In genomic region chr2:148553332-148553887, GRCh38 we compare ENCODE assay signal across 9 cellular contexts.
DNase-seq lines count a peak whose midpoint lies in the region; ATAC-seq, FAIRE-seq and TF ChIP-seq lines count a peak whose summit lies in the region.
"Had no signal": no experiment of that assay in that cellular context is flagged by ENCODE, and none has a peak within 500 bp of the region (broad histone marks: within the 10 kb centered on the region; RNA-seq: fewer than 3 reads in every experiment).

No MANE protein-coding gene starts in this region.

- DNase-seq in AG10803 (ENCODE audit: low read depth) (no peak), GM12878 (ENCODE audit: low read depth, low spot score) (no peak), GM03348 (ENCODE audit: low spot score) (no peak), NCI-H146 (lab: John Stamatoyannopoulos, UW) (no peak), iPS-NIHi7 (ENCODE audit: extremely low spot score) (no peak)
- DNase-seq in naive thymus-derived CD4-positive, alpha-beta T cell: peak in 3 of 9 donors; percentile 20 to 47 (median 29)
- DNase-seq in activated effector memory CD4-positive, alpha-beta T cell treated with anti-CD3 and anti-CD28 coated beads, Interleukin-2, amount 50 U/mL, for 16 hours: no peak
- DNase-seq: NCI-H1048 had no signal

- peak; percentile 14 for ATAC-seq in GM18868 (IDR thresholded peaks at IDR 0.05; ENCODE audit: unreplicated experiment)
- no peak for ATAC-seq in GM12878
- ATAC-seq in naive thymus-derived CD4-positive, alpha-beta T cell: peak; percentile 48

- in situ Hi-C loops in GM12878 (cut with MboI): no loop called here

- TF ChIP-seq CTCF in AG10803 (conservative IDR thresholded peaks at IDR 0.05; ENCODE audit: low read length): no peak
- no peak for TF ChIP-seq CTCF in GM12878 (IDR thresholded peaks at IDR 0.05 in 2 of 3, conservative IDR thresholded peaks at IDR 0.05 in 1 of 3; ENCODE audit: control insufficient read depth in 2 of 3, extremely low read depth in 1 of 3, insufficient read depth in 1 of 3, low read depth in 3 of 3, low read length in 3 of 3)

- no peak overlapping the region; the same call in 1 of the 2 replicates for H3K9ac ChIP-seq in GM12878 (ENCODE audit: control insufficient read depth, insufficient read depth, low read length)

- peak overlapping the region; percentile 89 for H3K4me2 ChIP-seq in GM12878 (ENCODE audit: control insufficient read depth, insufficient read depth)

- no peak for TF ChIP-seq POLR2A in GM12878 (IDR thresholded peaks at IDR 0.05; ENCODE audit: low read depth, low read length)

- H3K9me3 ChIP-seq in GM12878 (replicated peaks; ENCODE audit: control insufficient read depth, insufficient read depth, low read length): no peaks in the 10 kb centered on the region; the same call in 2 of the 3 replicates
- H3K9me3 ChIP-seq in naive thymus-derived CD4-positive, alpha-beta T cell (ENCODE audit: control insufficient read depth in 2 of 3, low read length in 3 of 3): no peaks in the 10 kb centered on the region

- SMC1A ChIA-PET in GM12878 (lab: Charles Lee; ENCODE audit: uncharacterized antibody, unreplicated experiment): interaction anchor here (1.1 to 1.8 kb wide), 2 partner anchors 14 to 263 kb away, joined by 3 to 4 read pairs; no protein-coding TSS in a partner anchor

- H2AFZ ChIP-seq in GM12878 (ENCODE audit: control insufficient read depth, low read depth, low read length): peak overlapping the region; percentile 96

- peaks cover 0 to 10% (median 6%) of the 10 kb centered on the region in 7 donors for H3K4me1 Mint-ChIP-seq in naive thymus-derived CD4-positive, alpha-beta T cell

- no peak for TF ChIP-seq RAD21 in GM12878 (IDR thresholded peaks at IDR 0.05; ENCODE audit: insufficient read depth, low read depth, low read length)

- no peaks in the 10 kb centered on the region for H3K79me2 ChIP-seq in GM12878 (ENCODE audit: control insufficient read depth, insufficient read depth, low read length)

- RAD21 ChIA-PET in GM12878 (lab: Charles Lee; ENCODE audit: unreplicated experiment): no interaction called here

- TF ChIP-seq EP300 in GM12878 (IDR thresholded peaks at IDR 0.05; ENCODE audit: borderline replicate concordance in 1 of 2, control insufficient read depth in 1 of 2, low read depth in 2 of 2, low read length in 2 of 2): no peak

- H3K4me3 ChIP-seq in AG10803 (ENCODE audit: low read length): peak overlapping the region; percentile 44
- peak overlapping the region; percentile 57 for H3K4me3 ChIP-seq in GM12878
- peak overlapping the region; percentile 75 for H3K4me3 ChIP-seq in naive thymus-derived CD4-positive, alpha-beta T cell (ENCODE audit: low read length)

- peaks cover 0 to 8% (median 4%) of the 10 kb centered on the region in 5 donors for H3K36me3 Mint-ChIP-seq in naive thymus-derived CD4-positive, alpha-beta T cell

- POLR2A ChIA-PET in GM12878 (lab: Charles Lee): no interaction called here
- POLR2A ChIA-PET in naive thymus-derived CD4-positive, alpha-beta T cell (lab: Charles Lee): interaction anchor here (0.9 to 5.2 kb wide), 14 partner anchors 8 to 524 kb away, joined by 3 to 38 read pairs (median 6); partner anchors contain the start of gene EPC2

- no peak for FAIRE-seq in GM12878 (lab: Jason Lieb, UNC)

- H3K4me3 Mint-ChIP-seq in naive thymus-derived CD4-positive, alpha-beta T cell: no peak overlapping the region

- no TSS peak for BruUV-seq in GM12878 (replicated peaks; lab: Mats Ljungman, UMichigan)

- H3K36me3 ChIP-seq in GM12878 (ENCODE audit: control insufficient read depth in 2 of 2, insufficient read depth in 2 of 2, low read length in 1 of 2): no peaks in the 10 kb centered on the region
- H3K36me3 ChIP-seq in naive thymus-derived CD4-positive, alpha-beta T cell (ENCODE audit: control insufficient read depth in 2 of 3, insufficient read depth in 3 of 3, low read length in 3 of 3): no peaks in the 10 kb centered on the region

- no peak overlapping the region for H3K27ac ChIP-seq in GM12878 (ENCODE audit: control insufficient read depth, insufficient read depth)
- H3K27ac ChIP-seq in naive thymus-derived CD4-positive, alpha-beta T cell (ENCODE audit: low read depth, low read length): peak overlapping the region; percentile 70

- no peaks in the 10 kb centered on the region for H3K27me3 ChIP-seq in GM12878 (replicated peaks in 1 of 2; ENCODE audit: control insufficient read depth in 2 of 2, insufficient read depth in 2 of 2, low read length in 1 of 2)
- no peaks in the 10 kb centered on the region for H3K27me3 ChIP-seq in naive thymus-derived CD4-positive, alpha-beta T cell (ENCODE audit: control insufficient read depth in 2 of 2, insufficient read depth in 2 of 2, low read length in 2 of 2)

- 65% methylated on average over 7 of the region's 7 CpGs for WGBS in GM12878 (ENCODE audit: insufficient coverage, insufficient replicate concordance, low lambda C conversion rate, missing lambda C conversion rate)

- H3K27ac Mint-ChIP-seq in naive thymus-derived CD4-positive, alpha-beta T cell: no peak overlapping the region

- H3K27me3 Mint-ChIP-seq in naive thymus-derived CD4-positive, alpha-beta T cell: no peaks in the 10 kb centered on the region

- intact Hi-C loops in GM12878 (cut with micrococcal nuclease; ENCODE audit: unreplicated experiment): no loop called here
- intact Hi-C loops in naive thymus-derived CD4-positive, alpha-beta T cell (cut with micrococcal nuclease): loop anchor here (1.0 to 10.0 kb wide), 8 partner anchors 25 to 533 kb away; partner anchors contain the start of genes ORC4 (in 2 of the 2) and EPC2 (in 1 of the 2)

- H3K4me1 ChIP-seq in GM12878 (ENCODE audit: control insufficient read depth, insufficient read depth, low read length): no peaks in the 10 kb centered on the region; the same call in 1 of the 2 replicates
- H3K4me1 ChIP-seq in naive thymus-derived CD4-positive, alpha-beta T cell (ENCODE audit: control insufficient read depth in 2 of 2, insufficient read depth in 2 of 2, low read length in 2 of 2): peaks cover 5 to 12% of the 10 kb centered on the region in 2 donors

- CTCF ChIA-PET in GM12878 (lab: Yijun Ruan, JAX): interaction anchor here (0.9 to 1.4 kb wide), 3 partner anchors 9 to 643 kb away, joined by 5 read pairs; no protein-coding TSS in a partner anchor
- CTCF ChIA-PET in naive thymus-derived CD4-positive, alpha-beta T cell (lab: Charles Lee): interaction anchor here (0.6 to 1.6 kb wide), 8 partner anchors 11 to 564 kb away, joined by 3 to 5 read pairs (median 3); no protein-coding TSS in a partner anchor

- H3K9me3 Mint-ChIP-seq in naive thymus-derived CD4-positive, alpha-beta T cell: peaks cover 0 to 4% (median 0%) of the 10 kb centered on the region in 11 donors

- no peaks in the 10 kb centered on the region for H4K20me1 ChIP-seq in GM12878 (ENCODE audit: control insufficient read depth, insufficient read depth)

TF ChIP-seq in GM12878, 131 proteins besides CTCF, POLR2A, EP300 and RAD21 (continues in another document):
- TF ChIP-seq KLF5 (IDR thresholded peaks at IDR 0.05; ENCODE audit: partially characterized antibody) (no peak), IRF5 (IDR thresholded peaks at IDR 0.05; ENCODE audit: borderline replicate concordance) (no peak), PRDM15 (CRISPR knock-in tag; IDR thresholded peaks at IDR 0.05) (no peak), USF1 (IDR thresholded peaks at IDR 0.05; ENCODE audit: borderline replicate concordance, extremely low read length, insufficient read depth, low read depth, low read length) (no peak), POU2F2 (IDR thresholded peaks at IDR 0.05; ENCODE audit: borderline replicate concordance, low read depth, low read length) (no peak)
